In genomic region chr2:521853-522530, GRCh38 we compare ENCODE assay signal across 7 cellular contexts.
"Had no signal": no experiment of that assay in that cellular context is flagged by ENCODE, and none has a peak within 500 bp of the region (broad histone marks: within the 10 kb centered on the region; RNA-seq: fewer than 3 reads in every experiment).

No MANE protein-coding gene starts in this region.

- ATAC-seq: HepG2, K562 had no signal

- H3K27ac ChIP-seq: HL-60 had no signal

- DNase-seq: IMR-90, KBM-7, KG1 had no signal

- H3K4me1 Mint-ChIP-seq: IgD-negative memory B cell had no signal

- H3K4me3 Mint-ChIP-seq: IgD-negative memory B cell had no signal

- H3K4me3 ChIP-seq: K562 had no signal
